ENCODE assay signal across 11 cellular contexts in genomic region chr5:33892419-33893151, GRCh38. TPM values are rescaled to one million over a fixed set of nuclear protein-coding genes. Genes with fewer than 3 reads are reported as not detected.
DNase-seq lines count a peak whose midpoint lies in the region; ATAC-seq and TF ChIP-seq lines count a peak whose summit lies in the region.
"Had no signal": no experiment of that assay in that cellular context is flagged by ENCODE, and none has a peak within 500 bp of the region (broad histone marks: within the 10 kb centered on the region; RNA-seq: fewer than 3 reads in every experiment).

No MANE protein-coding gene starts in this region.

- H3K4me1 ChIP-seq in lower lobe of right lung (no peaks in the 10 kb centered on the region), upper lobe of right lung (peaks cover 6% of the 10 kb centered on the region)

- DNase-seq in NCI-H146 (lab: John Stamatoyannopoulos, UW) (peak; percentile 1), NCI-H146 treated with DMSO at 0.1 percent for 48 hours (lab: John Stamatoyannopoulos, UW; ENCODE audit: unreplicated experiment) (no peak), coronary artery (ENCODE audit: low spot score) (no peak), lower lobe of right lung (no peak), upper lobe of right lung (no peak), NOMO-1 (lab: John Stamatoyannopoulos, UW; ENCODE audit: unreplicated experiment in 2 of 2) (no peak), posterior cingulate gyrus (no peak), COR-L47 (lab: John Stamatoyannopoulos, UW) (no peak)

- ATAC-seq in lower lobe of right lung (peak; percentile 17 to 49), upper lobe of right lung (no peak)

- intact Hi-C loops in lower lobe of right lung (cut with DNase I) (no loop called here), upper lobe of right lung (cut with DNase I) (no loop called here), posterior cingulate gyrus (cut with DNase I) (no loop called here)

- H3K4me3 ChIP-seq in coronary artery, result peak overlapping the region; percentile 83
- peak overlapping the region; percentile 52 for H3K4me3 ChIP-seq in lower lobe of right lung
- peak overlapping the region; percentile 52 for H3K4me3 ChIP-seq in upper lobe of right lung

- H3K27ac ChIP-seq in coronary artery, result peak overlapping the region; percentile 31 to 86
- no peak overlapping the region for H3K27ac ChIP-seq in lower lobe of right lung
- H3K27ac ChIP-seq in upper lobe of right lung, result no peak overlapping the region
- H3K27ac ChIP-seq: VCaP had no signal

- H3K27me3 ChIP-seq in lower lobe of right lung (ENCODE audit: low read depth) (peaks cover 22% of the 10 kb centered on the region), upper lobe of right lung (peaks cover 11% of the 10 kb centered on the region)

- no peaks in the 10 kb centered on the region for H3K36me3 ChIP-seq in lower lobe of right lung
- no peaks in the 10 kb centered on the region for H3K36me3 ChIP-seq in upper lobe of right lung

- no peak for TF ChIP-seq CTCF in coronary artery (IDR thresholded peaks at IDR 0.05)
- no peak for TF ChIP-seq CTCF in lower lobe of right lung (IDR thresholded peaks at IDR 0.05)
- no peak for TF ChIP-seq CTCF in upper lobe of right lung (IDR thresholded peaks at IDR 0.05)

- H3K9me3 ChIP-seq in lower lobe of right lung (no peaks in the 10 kb centered on the region), upper lobe of right lung (no peaks in the 10 kb centered on the region)

RNA-seq across cellular contexts. Expression of gene ADAMTS12, which starts 0.8 kb away (rescaled TPM):
- 7.6 TPM for total RNA-seq in lower lobe of right lung
- 11.2 TPM for total RNA-seq in upper lobe of right lung
- total RNA-seq: B cell had no signal

RNA-seq across cellular contexts. Expression of gene RXFP3, which starts 43.6 kb away (rescaled TPM):
- total RNA-seq in lower lobe of right lung (not detected), upper lobe of right lung (not detected)
- total RNA-seq: B cell, lung microvascular endothelial cell had no signal

Comparison
In these comparisons a context has a peak if more than half of its experiments do, and no peak if none do; other contexts are left out.
1. H3K27ac ChIP-seq: peak in coronary artery (2 of 2); none in lower lobe of right lung (single experiment) and upper lobe of right lung (single experiment).
2. Peak in every context shown above with its lines, with median percentiles within 50 percentile points of each other: H3K4me3 ChIP-seq.